Comparison of ENCODE assay signal across 19 cellular contexts in genomic region chr19:32168606-32169005, GRCh38.
"Had no signal": no experiment of that assay in that cellular context is flagged by ENCODE, and none has a peak within 500 bp of the region (broad histone marks: within the 10 kb centered on the region; RNA-seq: fewer than 3 reads in every experiment).

No MANE protein-coding gene starts in this region.

- H3K9me3 ChIP-seq: heart left ventricle, ovary, testis, tibial nerve had no signal

- H3K4me1 ChIP-seq: heart left ventricle, testis, tibial nerve had no signal

- DNase-seq: cortex of kidney; effector CD8-positive, alpha-beta T cell; heart left ventricle; kidney glomerular epithelial cell; natural killer cell; ovary; right cardiac atrium; stimulated activated CD4-positive, alpha-beta T cell treated with anti-CD3 and anti-CD28 coated beads, Interleukin-4, amount 100 ng/mL, for 1 hour; stimulated activated CD8-positive, alpha-beta memory T cell treated with anti-CD3 and anti-CD28 coated beads, Interleukin-4, amount 100 ng/mL, for 48 hours; stimulated activated naive CD8-positive, alpha-beta T cell treated with anti-CD3 and anti-CD28 coated beads, Interleukin-15, amount 100 ng/mL, for 72 hours; testis had no signal

- H3K27me3 ChIP-seq: ovary, testis, tibial nerve had no signal

- H3K27ac ChIP-seq: heart left ventricle, ovary, testis, tibial nerve had no signal

- H3K4me3 ChIP-seq: dorsolateral prefrontal cortex, heart left ventricle, ovary, testis, tibial nerve had no signal

- H3K36me3 ChIP-seq: heart left ventricle, ovary, tibial nerve had no signal

- H3K36me3 Mint-ChIP-seq: mesothelial cell of epicardium; natural killer cell; stimulated activated effector memory CD8-positive, alpha-beta T cell treated with anti-CD3 and anti-CD28 coated beads, Interleukin-12 subunit alpha, Interleukin-12 subunit beta, amount 100 ng/mL, for 72 hours had no signal

- FAIRE-seq: frontal cortex, islet of Langerhans had no signal

- H3K9me3 Mint-ChIP-seq: mesothelial cell of epicardium; natural killer cell; neural crest cell; stimulated activated effector memory CD8-positive, alpha-beta T cell treated with anti-CD3 and anti-CD28 coated beads, Interleukin-12 subunit alpha, Interleukin-12 subunit beta, amount 100 ng/mL, for 72 hours; stimulated activated naive CD8-positive, alpha-beta T cell treated with anti-CD3 and anti-CD28 coated beads, Interleukin-15, amount 100 ng/mL, for 72 hours had no signal

- H3K4me3 Mint-ChIP-seq: mesothelial cell of epicardium; natural killer cell; neural crest cell; stimulated activated effector memory CD8-positive, alpha-beta T cell treated with anti-CD3 and anti-CD28 coated beads, Interleukin-12 subunit alpha, Interleukin-12 subunit beta, amount 100 ng/mL, for 72 hours; stimulated activated naive CD8-positive, alpha-beta T cell treated with anti-CD3 and anti-CD28 coated beads, Interleukin-15, amount 100 ng/mL, for 72 hours had no signal

- H3K4me1 Mint-ChIP-seq: natural killer cell; stimulated activated effector memory CD8-positive, alpha-beta T cell treated with anti-CD3 and anti-CD28 coated beads, Interleukin-12 subunit alpha, Interleukin-12 subunit beta, amount 100 ng/mL, for 72 hours; stimulated activated naive CD8-positive, alpha-beta T cell treated with anti-CD3 and anti-CD28 coated beads, Interleukin-15, amount 100 ng/mL, for 72 hours had no signal

- H3K27ac Mint-ChIP-seq: mesothelial cell of epicardium; natural killer cell; stimulated activated effector memory CD8-positive, alpha-beta T cell treated with anti-CD3 and anti-CD28 coated beads, Interleukin-12 subunit alpha, Interleukin-12 subunit beta, amount 100 ng/mL, for 72 hours; stimulated activated naive CD8-positive, alpha-beta T cell treated with anti-CD3 and anti-CD28 coated beads, Interleukin-15, amount 100 ng/mL, for 72 hours had no signal

- ATAC-seq: heart left ventricle; left lobe of liver; natural killer cell; right cardiac atrium; stimulated activated effector memory CD8-positive, alpha-beta T cell treated with anti-CD3 and anti-CD28 coated beads, Interleukin-12 subunit alpha, Interleukin-12 subunit beta, amount 100 ng/mL, for 72 hours; stimulated activated naive CD8-positive, alpha-beta T cell treated with anti-CD3 and anti-CD28 coated beads, Interleukin-15, amount 100 ng/mL, for 72 hours had no signal
